Comparison of ENCODE assay signal across 8 cellular contexts in genomic region chr19:57350877-57351805, GRCh38. TPM values are rescaled to one million over a fixed set of nuclear protein-coding genes. Genes with fewer than 3 reads are reported as not detected.
A peak's percentile ranks its signal among the peaks of the same experiment; 100 is the strongest.
DNase-seq lines count a peak whose midpoint lies in the region; ATAC-seq, FAIRE-seq and TF ChIP-seq lines count a peak whose summit lies in the region.

Gene ZNF304, plus strand, starts transcription at chr19:57351271. Its CDS starts 394 bp downstream, at chr19:57351665.

- H3K4me3 ChIP-seq in cardiac muscle cell (peak within 1 kb of the TSS; percentile 81), pancreas (peak within 1 kb of the TSS; percentile 50 to 81 (median 70)), tibial artery (peak within 1 kb of the TSS; percentile 63 to 98)

- ATAC-seq in activated naive CD8-positive, alpha-beta T cell treated with anti-CD3 and anti-CD28 coated beads, Interleukin-2, amount 10 ng/mL, durations not matched to agents 7 days and 5 days (ENCODE audit: low read depth): peak; percentile 100
- ATAC-seq in pancreas: peak; percentile 99 to 100 (median 100)

- no peak for TF ChIP-seq CTCF in cardiac muscle cell (IDR thresholded peaks at IDR 0.05; ENCODE audit: low read depth, low read length)
- TF ChIP-seq CTCF in pancreas (IDR thresholded peaks at IDR 0.05): no peak
- TF ChIP-seq CTCF in tibial artery (IDR thresholded peaks at IDR 0.05): no peak

- intact Hi-C loops in pancreas (cut with DNase I): no loop called here
- intact Hi-C loops in tibial artery (cut with DNase I; ENCODE audit: low total_unique reads): no loop called here

- peak within 1 kb of the TSS; percentile 92 for H3K27ac Mint-ChIP-seq in activated naive CD8-positive, alpha-beta T cell treated with anti-CD3 and anti-CD28 coated beads, Interleukin-2, amount 10 ng/mL, durations not matched to agents 7 days and 5 days

- H3K36me3 ChIP-seq in cardiac muscle cell (peaks cover 12% of the 10 kb centered on the region), pancreas (peaks cover 4 to 18% (median 8%) of the 10 kb centered on the region in 3 donors), tibial artery (peaks cover 36 to 41% (median 39%) of the 10 kb centered on the region in 3 donors)

- H3K9me3 ChIP-seq in cardiac muscle cell (ENCODE audit: low read depth) (no peaks in the 10 kb centered on the region), pancreas (no peaks in the 10 kb centered on the region), tibial artery (peaks cover 0 to 39% (median 33%) of the 10 kb centered on the region in 3 donors)

- peak within 1 kb of the TSS; percentile 94 for H3K4me3 Mint-ChIP-seq in activated naive CD8-positive, alpha-beta T cell treated with anti-CD3 and anti-CD28 coated beads, Interleukin-2, amount 10 ng/mL, durations not matched to agents 7 days and 5 days

- WGBS in pancreas, 2 donors: 1% methylated on average over 54 to 57 of the region's 57 CpGs

- H3K4me1 Mint-ChIP-seq in activated naive CD8-positive, alpha-beta T cell treated with anti-CD3 and anti-CD28 coated beads, Interleukin-2, amount 10 ng/mL, durations not matched to agents 7 days and 5 days: peaks cover 29% of the 10 kb centered on the region

- H3K9me3 Mint-ChIP-seq in activated naive CD8-positive, alpha-beta T cell treated with anti-CD3 and anti-CD28 coated beads, Interleukin-2, amount 10 ng/mL, durations not matched to agents 7 days and 5 days: peaks cover 25% of the 10 kb centered on the region

- CTCF ChIA-PET in HEK293T (lab: Yijun Ruan, JAX): no interaction called here

- H3K27me3 ChIP-seq in cardiac muscle cell (peaks cover 11% of the 10 kb centered on the region), pancreas (no peaks in the 10 kb centered on the region), tibial artery (no peaks in the 10 kb centered on the region)

- peak within 1 kb of the TSS; percentile 76 for H3K27ac ChIP-seq in cardiac muscle cell
- H3K27ac ChIP-seq in pancreas: peak within 1 kb of the TSS in 3 of 4 donors; percentile 25 to 37 (median 32)
- H3K27ac ChIP-seq in tibial artery: peak within 1 kb of the TSS; percentile 70 to 79

- POLR2A ChIA-PET in HEK293T (lab: Yijun Ruan, JAX): interaction anchor here (0.6 to 1.6 kb wide), 9 partner anchors 10 to 111 kb away, joined by 3 to 8 read pairs (median 4); partner anchors contain the start of genes TRAPPC2B, ZNF17, ZNF543 and ZNF547
- POLR2A ChIA-PET in activated naive CD8-positive, alpha-beta T cell treated with anti-CD3 and anti-CD28 coated beads, Interleukin-2, amount 10 ng/mL, durations not matched to agents 7 days and 5 days (lab: Charles Lee): interaction anchor here (0.5 to 1.8 kb wide), 8 partner anchors 12 to 111 kb away, joined by 3 to 6 read pairs (median 3); partner anchors contain the start of genes TRAPPC2B, ZNF547, ZNF548 and ZNF805

- H3K36me3 Mint-ChIP-seq in activated naive CD8-positive, alpha-beta T cell treated with anti-CD3 and anti-CD28 coated beads, Interleukin-2, amount 10 ng/mL, durations not matched to agents 7 days and 5 days: peaks cover 45% of the 10 kb centered on the region

- DNase-seq in GM04504 (ENCODE audit: low read depth) (peak; percentile 88), HEK293T (ENCODE audit: extremely low spot score) (peak; percentile 88), NAMALWA (ENCODE audit: low spot score) (peak; percentile 96), SKM-1 (lab: John Stamatoyannopoulos, UW; ENCODE audit: unreplicated experiment) (peak; percentile 4), cardiac muscle cell (ENCODE audit: low read depth in 1 of 2, low spot score in 1 of 2) (peak; percentile 97 to 98), pancreas (peak; percentile 89 to 94 (median 90)), tibial artery (peak; percentile 92 to 94)
- DNase-seq in activated naive CD8-positive, alpha-beta T cell treated with anti-CD3 and anti-CD28 coated beads, Interleukin-2, amount 10 ng/mL, durations not matched to agents 7 days and 5 days: peak; percentile 80

- H3K4me1 ChIP-seq in cardiac muscle cell (ENCODE audit: low read depth) (peaks cover 8% of the 10 kb centered on the region), pancreas (peaks cover 0 to 3% (median 0%) of the 10 kb centered on the region in 3 donors), tibial artery (peaks cover 5 to 22% (median 11%) of the 10 kb centered on the region in 4 donors)

- FAIRE-seq in pancreas (lab: Jason Lieb, UNC): peak; percentile 91

- H3K27me3 Mint-ChIP-seq in activated naive CD8-positive, alpha-beta T cell treated with anti-CD3 and anti-CD28 coated beads, Interleukin-2, amount 10 ng/mL, durations not matched to agents 7 days and 5 days: peaks cover 3% of the 10 kb centered on the region

TF ChIP-seq in HEK293T, 16 proteins besides CTCF, POLR2A, EP300 and RAD21:
- TF ChIP-seq ZNF384 (IDR thresholded peaks at IDR 0.05): no peak
- no peak for TF ChIP-seq NFRKB (IDR thresholded peaks at IDR 0.05)
- TF ChIP-seq HDGF (IDR thresholded peaks at IDR 0.05; ENCODE audit: borderline replicate concordance): no peak
- no peak for TF ChIP-seq PKNOX1 (IDR thresholded peaks at IDR 0.05)
- TF ChIP-seq FOXM1 (IDR thresholded peaks at IDR 0.05; ENCODE audit: borderline replicate concordance): no peak
- 0 out of 2 replicates have a peak, but pooled peaks have one; percentile 10 for TF ChIP-seq ELF4 (IDR thresholded peaks at IDR 0.05)
- TF ChIP-seq L3MBTL2 (conservative IDR thresholded peaks at IDR 0.05): peak; percentile 92

RNA-seq across cellular contexts. Expression of gene ZNF304, which starts in this region (rescaled TPM):
- 10 to 100 TPM; 15.3 to 15.4 TPM for total RNA-seq in activated naive CD8-positive, alpha-beta T cell treated with anti-CD3 and anti-CD28 coated beads, Interleukin-2, amount 10 ng/mL, durations not matched to agents 7 days and 5 days
- total RNA-seq in cardiac muscle cell: 8.0 and 9.0 TPM in 2 replicates
- polyA plus RNA-seq in cardiac muscle cell: 6.2 and 6.7 TPM in 2 replicates
- 1 to 10 TPM; 1.9 to 4.6 (median 2.5) TPM for total RNA-seq in pancreas
- polyA plus RNA-seq in pancreas: 1 to 10 TPM; 1.1 to 3.3 TPM

Comparison
In these comparisons a context has a peak if more than half of its experiments do, and no peak if none do; other contexts are left out.
1. Peak in every context shown above with its lines: DNase-seq, ATAC-seq, H3K4me3 ChIP-seq and H3K27ac ChIP-seq.
2. DNase-seq: peak in every context shown above with its lines; median percentile 98 in cardiac muscle cell; 96 in NAMALWA; 93 in tibial artery; 90 in pancreas; 88 in GM04504; 88 in HEK293T; 80 in activated naive CD8-positive, alpha-beta T cell treated with anti-CD3 and anti-CD28 coated beads, Interleukin-2, amount 10 ng/mL, durations not matched to agents 7 days and 5 days; 4 in SKM-1.